Comparison of ENCODE assay signal across 30 cellular contexts in genomic region chr19:43538922-43539321, GRCh38. TPM values are rescaled to one million over a fixed set of nuclear protein-coding genes. Genes with fewer than 3 reads are reported as not detected.
"Had no signal": no experiment of that assay in that cellular context is flagged by ENCODE, and none has a peak within 500 bp of the region (broad histone marks: within the 10 kb centered on the region; RNA-seq: fewer than 3 reads in every experiment).

No MANE protein-coding gene starts in this region.

- H3K27ac Mint-ChIP-seq: activated CD4-positive, alpha-beta memory T cell treated with anti-CD3 and anti-CD28 coated beads for 36 hours; activated CD4-positive, alpha-beta T cell treated with anti-CD3 and anti-CD28 coated beads for 36 hours; activated CD4-positive, alpha-beta T cell treated with anti-CD3 and anti-CD28 coated beads, Interleukin-2, amount 10 ng/mL, durations not matched to agents 24 days and 14 days; activated CD8-positive, alpha-beta T cell treated with anti-CD3 and anti-CD28 coated beads, Interleukin-2, amount 10 ng/mL, durations not matched to agents 7 days and 5 days; activated naive CD8-positive, alpha-beta T cell; activated T-helper 1 cell treated with anti-CD3 and anti-CD28 coated beads, Interleukin-12 subunit alpha, Interleukin-12 subunit beta, Interleukin-2, Interleukin-4 antibody, amounts not matched to agents 30 ng/mL and 10 ng/mL and 1 ng/mL, durations not matched to agents 14 hours and 24 hours and 36 hours; activated T-helper 2 cell treated with anti-CD3 and anti-CD28 coated beads, Interferon-gamma antibody, Interleukin-2, Interleukin-4, amounts not matched to agents 10 μg/mL and 5 μg/mL and 100 μg/mL, durations not matched to agents 14 hours and 24 hours and 36 hours; brain; endodermal cell had no signal

- H3K4me3 ChIP-seq: ascending aorta, breast epithelium, cardiac muscle cell, colonic mucosa, esophagus muscularis mucosa, gastrocnemius medialis, heart left ventricle had no signal

- ATAC-seq: activated CD4-positive, alpha-beta T cell treated with anti-CD3 and anti-CD28 coated beads for 36 hours; activated CD8-positive, alpha-beta memory T cell treated with anti-CD3 and anti-CD28 coated beads, Interleukin-2, amount 10 ng/mL, durations not matched to agents 7 days and 5 days; activated CD8-positive, alpha-beta T cell treated with anti-CD3 and anti-CD28 coated beads, Interleukin-2, amount 10 ng/mL, durations not matched to agents 7 days and 5 days; foreskin keratinocyte; gastrocnemius medialis; heart left ventricle had no signal

- H3K27me3 ChIP-seq: ascending aorta, breast epithelium, cardiac muscle cell, colonic mucosa, esophagus muscularis mucosa, foreskin keratinocyte, gastrocnemius medialis, heart left ventricle had no signal

- DNase-seq: activated CD4-positive, alpha-beta memory T cell treated with anti-CD3 and anti-CD28 coated beads for 36 hours; activated CD4-positive, alpha-beta T cell treated with anti-CD3 and anti-CD28 coated beads for 36 hours; activated CD4-positive, alpha-beta T cell treated with anti-CD3 and anti-CD28 coated beads, Interleukin-2, amount 10 ng/mL, durations not matched to agents 24 days and 14 days; activated CD4-positive, CD25-positive, alpha-beta regulatory T cell; activated CD4-positive, CD25-positive, alpha-beta regulatory T cell treated with anti-CD3 and anti-CD28 coated beads, Interleukin-2, amount 50 U/mL, for 72 hours; activated CD8-positive, alpha-beta memory T cell treated with anti-CD3 and anti-CD28 coated beads, Interleukin-2, amount 10 ng/mL, durations not matched to agents 7 days and 5 days; activated CD8-positive, alpha-beta memory T cell treated with anti-CD3 and anti-CD28 coated beads, Interleukin-2, amount 50 U/mL, for 4 hours; activated CD8-positive, alpha-beta T cell treated with anti-CD3 and anti-CD28 coated beads, Interleukin-2, amount 10 ng/mL, durations not matched to agents 7 days and 5 days; activated effector memory CD4-positive, alpha-beta T cell treated with anti-CD3 and anti-CD28 coated beads, Interleukin-2, amount 50 U/mL, for 16 hours; activated naive CD4-positive, alpha-beta T cell treated with anti-CD3 and anti-CD28 coated beads, Interleukin-2, amount 50 U/mL, for 16 hours; activated T-cell treated with anti-CD3 and anti-CD28 coated beads, Interleukin-2, amount 50 U/mL, for 1 hour; activated T-cell treated with anti-CD3 and anti-CD28 coated beads, Interleukin-2, amount 50 U/mL, for 48 hours; central memory CD4-positive, alpha-beta T cell; cerebellar nuclear complex; colonic mucosa; effector memory CD4-positive, alpha-beta T cell; endodermal cell; foreskin keratinocyte; gastrocnemius medialis; glutamatergic neuron; heart left ventricle; T-helper 2 cell had no signal

- H3K4me1 ChIP-seq: breast epithelium, colonic mucosa, foreskin keratinocyte had no signal

- H3K27ac ChIP-seq: ascending aorta, breast epithelium, cardiac muscle cell, colonic mucosa, esophagus muscularis mucosa, foreskin keratinocyte, gastrocnemius medialis, heart left ventricle had no signal

- H3K36me3 ChIP-seq: breast epithelium, colonic mucosa had no signal

- H3K27me3 Mint-ChIP-seq: activated CD4-positive, alpha-beta memory T cell treated with anti-CD3 and anti-CD28 coated beads for 36 hours; activated CD4-positive, alpha-beta T cell treated with anti-CD3 and anti-CD28 coated beads for 36 hours; activated CD4-positive, alpha-beta T cell treated with anti-CD3 and anti-CD28 coated beads, Interleukin-2, amount 10 ng/mL, durations not matched to agents 24 days and 14 days; activated CD8-positive, alpha-beta memory T cell treated with anti-CD3 and anti-CD28 coated beads, Interleukin-2, amount 10 ng/mL, durations not matched to agents 7 days and 5 days; activated naive CD8-positive, alpha-beta T cell; brain had no signal

- H3K4me3 Mint-ChIP-seq: activated CD4-positive, alpha-beta memory T cell treated with anti-CD3 and anti-CD28 coated beads for 36 hours; activated CD4-positive, alpha-beta T cell treated with anti-CD3 and anti-CD28 coated beads for 36 hours; activated CD4-positive, alpha-beta T cell treated with anti-CD3 and anti-CD28 coated beads, Interleukin-2, amount 10 ng/mL, durations not matched to agents 24 days and 14 days; activated CD8-positive, alpha-beta memory T cell treated with anti-CD3 and anti-CD28 coated beads, Interleukin-2, amount 10 ng/mL, durations not matched to agents 7 days and 5 days; activated CD8-positive, alpha-beta T cell treated with anti-CD3 and anti-CD28 coated beads, Interleukin-2, amount 10 ng/mL, durations not matched to agents 7 days and 5 days; activated naive CD8-positive, alpha-beta T cell; activated T-helper 1 cell treated with anti-CD3 and anti-CD28 coated beads, Interleukin-12 subunit alpha, Interleukin-12 subunit beta, Interleukin-2, Interleukin-4 antibody, amounts not matched to agents 30 ng/mL and 10 ng/mL and 1 ng/mL, durations not matched to agents 14 hours and 24 hours and 36 hours; brain; endodermal cell had no signal

- H3K9me3 ChIP-seq: breast epithelium, colonic mucosa, gastrocnemius medialis had no signal

RNA-seq across cellular contexts. Expression of gene ZNF575, which starts 5.9 kb away (rescaled TPM):
- total RNA-seq: ascending aorta, cardiac muscle cell, gastrocnemius medialis had no signal
